In genomic region chr19:13096968-13097330, GRCh38 we compare ENCODE assay signal across 12 cellular contexts. TPM values are rescaled to one million over a fixed set of nuclear protein-coding genes. Genes with fewer than 3 reads are reported as not detected.
DNase-seq lines count a peak whose midpoint lies in the region; TF ChIP-seq lines count a peak whose summit lies in the region.
"Had no signal": no experiment of that assay in that cellular context is flagged by ENCODE, and none has a peak within 500 bp of the region (broad histone marks: within the 10 kb centered on the region; RNA-seq: fewer than 3 reads in every experiment).

No MANE protein-coding gene starts in this region.

- peaks cover 72% of the 10 kb centered on the region for H3K27me3 Mint-ChIP-seq in activated naive CD4-positive, alpha-beta T cell treated with anti-CD3 and anti-CD28 coated beads, Interleukin-2, amount 10 ng/mL, durations not matched to agents 7 days and 5 days
- peaks cover 22% of the 10 kb centered on the region for H3K27me3 Mint-ChIP-seq in activated CD4-positive, alpha-beta memory T cell treated with anti-CD3 and anti-CD28 coated beads for 36 hours

- H3K36me3 Mint-ChIP-seq in activated naive CD4-positive, alpha-beta T cell treated with anti-CD3 and anti-CD28 coated beads, Interleukin-2, amount 10 ng/mL, durations not matched to agents 7 days and 5 days, result peaks cover 9% of the 10 kb centered on the region
- H3K36me3 Mint-ChIP-seq in activated CD4-positive, alpha-beta memory T cell treated with anti-CD3 and anti-CD28 coated beads for 36 hours, result peaks cover 4% of the 10 kb centered on the region

- peak overlapping the region; percentile 87 to 94 for H3K27ac ChIP-seq in tibial artery
- H3K27ac ChIP-seq: C4-2B, cardiac muscle cell had no signal

- no peak for TF ChIP-seq CTCF in tibial artery (IDR thresholded peaks at IDR 0.05)

- CTCF ChIA-PET in activated naive CD4-positive, alpha-beta T cell treated with anti-CD3 and anti-CD28 coated beads, Interleukin-2, amount 10 ng/mL, durations not matched to agents 7 days and 5 days (lab: Charles Lee), result interaction anchor here (2.0 to 4.6 kb wide), 4 partner anchors 8 to 132 kb away, joined by 8 to 76 read pairs (median 31); no protein-coding TSS in a partner anchor
- CTCF ChIA-PET in activated CD4-positive, alpha-beta memory T cell treated with anti-CD3 and anti-CD28 coated beads for 36 hours (lab: Charles Lee), result interaction anchor here (1.4 to 8.1 kb wide), 2 partner anchors 8 to 119 kb away, joined by 10 to 182 read pairs; no protein-coding TSS in a partner anchor

- H3K27ac Mint-ChIP-seq in activated naive CD4-positive, alpha-beta T cell treated with anti-CD3 and anti-CD28 coated beads, Interleukin-2, amount 10 ng/mL, durations not matched to agents 7 days and 5 days, result peak overlapping the region; percentile 79
- no peak overlapping the region for H3K27ac Mint-ChIP-seq in activated CD4-positive, alpha-beta memory T cell treated with anti-CD3 and anti-CD28 coated beads for 36 hours

- H3K4me3 ChIP-seq in tibial artery, result peak overlapping the region; percentile 46 to 55
- H3K4me3 ChIP-seq: cardiac muscle cell had no signal

- no peaks in the 10 kb centered on the region for H3K27me3 ChIP-seq in tibial artery

- intact Hi-C loops in activated CD4-positive, alpha-beta memory T cell treated with anti-CD3 and anti-CD28 coated beads for 36 hours (cut with micrococcal nuclease), result no loop called here
- intact Hi-C loops in tibial artery (cut with DNase I; ENCODE audit: low total_unique reads), result no loop called here

- peaks cover 0 to 25% (median 9%) of the 10 kb centered on the region in 3 donors for H3K36me3 ChIP-seq in tibial artery
- H3K36me3 ChIP-seq: cardiac muscle cell had no signal

- H3K4me3 Mint-ChIP-seq in activated naive CD4-positive, alpha-beta T cell treated with anti-CD3 and anti-CD28 coated beads, Interleukin-2, amount 10 ng/mL, durations not matched to agents 7 days and 5 days, result peak overlapping the region; percentile 64
- peak overlapping the region; percentile 25 for H3K4me3 Mint-ChIP-seq in activated CD4-positive, alpha-beta memory T cell treated with anti-CD3 and anti-CD28 coated beads for 36 hours

- no peaks in the 10 kb centered on the region for H3K9me3 ChIP-seq in tibial artery

- no peak for DNase-seq in activated naive CD4-positive, alpha-beta T cell treated with anti-CD3 and anti-CD28 coated beads, Interleukin-2, amount 10 ng/mL, durations not matched to agents 7 days and 5 days
- DNase-seq in activated naive CD4-positive, alpha-beta T cell treated with anti-CD3 and anti-CD28 coated beads, Interleukin-2, amount 50 U/mL, for 16 hours, result no peak
- DNase-seq in activated CD4-positive, alpha-beta memory T cell treated with anti-CD3 and anti-CD28 coated beads for 36 hours, result no peak
- peak; percentile 17 for DNase-seq in medulla oblongata (ENCODE audit: extremely low spot score)
- DNase-seq in tibial artery, result no peak
- no peak for DNase-seq in GM03348 (ENCODE audit: low spot score)
- DNase-seq in HK-2 (ENCODE audit: unreplicated experiment), result no peak
- no peak for DNase-seq in iPS-NIHi7 (ENCODE audit: extremely low spot score)
- DNase-seq: NCI-H2107, small intestine had no signal

- peaks cover 59% of the 10 kb centered on the region for H3K4me1 Mint-ChIP-seq in activated naive CD4-positive, alpha-beta T cell treated with anti-CD3 and anti-CD28 coated beads, Interleukin-2, amount 10 ng/mL, durations not matched to agents 7 days and 5 days
- peaks cover 48% of the 10 kb centered on the region for H3K4me1 Mint-ChIP-seq in activated CD4-positive, alpha-beta memory T cell treated with anti-CD3 and anti-CD28 coated beads for 36 hours (ENCODE audit: low read depth)

- POLR2A ChIA-PET in activated CD4-positive, alpha-beta memory T cell treated with anti-CD3 and anti-CD28 coated beads for 36 hours (lab: Charles Lee), result no interaction called here

- H3K4me1 ChIP-seq in tibial artery, result peaks cover 0 to 67% (median 54%) of the 10 kb centered on the region in 4 donors

- H3K9me3 Mint-ChIP-seq in activated naive CD4-positive, alpha-beta T cell treated with anti-CD3 and anti-CD28 coated beads, Interleukin-2, amount 10 ng/mL, durations not matched to agents 7 days and 5 days, result no peaks in the 10 kb centered on the region
- peaks cover 5% of the 10 kb centered on the region for H3K9me3 Mint-ChIP-seq in activated CD4-positive, alpha-beta memory T cell treated with anti-CD3 and anti-CD28 coated beads for 36 hours

RNA-seq across cellular contexts. Expression of gene LYL1, which starts 5.7 kb away (rescaled TPM):
- total RNA-seq in activated CD4-positive, alpha-beta memory T cell treated with anti-CD3 and anti-CD28 coated beads for 36 hours, result 1 to 10 TPM; 5.0 to 5.6 TPM

RNA-seq across cellular contexts. Expression of gene TRMT1, which starts 19.6 kb away (rescaled TPM):
- 10 to 100 TPM; 59.2 to 61.3 TPM for total RNA-seq in activated CD4-positive, alpha-beta memory T cell treated with anti-CD3 and anti-CD28 coated beads for 36 hours

RNA-seq across cellular contexts. Expression of gene NACC1, which starts 21.1 kb away (rescaled TPM):
- 10 to 100 TPM; 89.8 to 90.9 TPM for total RNA-seq in activated CD4-positive, alpha-beta memory T cell treated with anti-CD3 and anti-CD28 coated beads for 36 hours

RNA-seq across cellular contexts. Expression of gene STX10, which starts 53.2 kb away (rescaled TPM):
- total RNA-seq in activated CD4-positive, alpha-beta memory T cell treated with anti-CD3 and anti-CD28 coated beads for 36 hours, result 10 to 100 TPM; 65.5 to 66.3 TPM

RNA-seq across cellular contexts. Expression of gene IER2, which starts 53.3 kb away (rescaled TPM):
- 100 to 1,000 TPM; 129 to 137 TPM for total RNA-seq in activated CD4-positive, alpha-beta memory T cell treated with anti-CD3 and anti-CD28 coated beads for 36 hours
